19 cellular contexts compared by ENCODE assay signal in the genomic region with DNA sequence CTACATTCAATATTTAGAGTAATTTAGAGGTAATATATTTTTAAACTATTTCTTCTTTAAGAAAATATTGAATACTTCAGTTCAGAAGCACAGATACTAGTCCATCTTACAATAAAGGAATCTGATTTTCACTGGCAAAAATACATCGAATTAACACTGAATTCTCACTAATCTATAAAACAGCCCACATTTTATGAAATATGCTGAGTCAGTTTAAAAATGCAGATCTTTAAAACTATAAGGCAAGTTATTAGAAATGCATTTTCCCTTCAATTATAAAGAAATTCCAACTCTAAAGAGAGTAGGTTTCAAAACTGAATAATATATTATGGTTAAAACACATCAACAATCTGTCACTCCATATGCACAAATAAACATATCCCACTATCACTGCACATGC.
"Had no signal": no experiment of that assay in that cellular context is flagged by ENCODE, and none has a peak within 500 bp of the region (broad histone marks: within the 10 kb centered on the region; RNA-seq: fewer than 3 reads in every experiment).

No MANE protein-coding gene starts in this region.

- H3K27me3 ChIP-seq: adrenal gland, body of pancreas, esophagus muscularis mucosa, foreskin keratinocyte, gastrocnemius medialis, heart left ventricle had no signal

- H3K27ac ChIP-seq: adrenal gland, body of pancreas, esophagus muscularis mucosa, foreskin keratinocyte, gastrocnemius medialis, heart left ventricle, WERI-Rb-1 had no signal

- H3K4me1 ChIP-seq: adrenal gland, body of pancreas, esophagus muscularis mucosa, foreskin keratinocyte, gastrocnemius medialis had no signal

- H3K9me3 ChIP-seq: adrenal gland, body of pancreas, esophagus muscularis mucosa, gastrocnemius medialis, heart left ventricle had no signal

- FAIRE-seq: colon had no signal

- H3K4me3 ChIP-seq: adrenal gland, body of pancreas, esophagus muscularis mucosa, gastrocnemius medialis, heart left ventricle had no signal

- ATAC-seq: gastrocnemius medialis had no signal

- H3K36me3 ChIP-seq: adrenal gland, esophagus muscularis mucosa, gastrocnemius medialis, WERI-Rb-1 had no signal

- DNase-seq: activated CD4-positive, CD25-positive, alpha-beta regulatory T cell treated with anti-CD3 and anti-CD28 coated beads, Interleukin-2, amount 50 U/mL, for 72 hours; activated CD8-positive, alpha-beta memory T cell treated with anti-CD3 and anti-CD28 coated beads, Interleukin-2, amount 50 U/mL, for 4 hours; activated effector memory CD4-positive, alpha-beta T cell treated with anti-CD3 and anti-CD28 coated beads, Interleukin-2, amount 50 U/mL, for 16 hours; activated naive CD8-positive, alpha-beta T cell treated with anti-CD3 and anti-CD28 coated beads, Interleukin-2, amount 50 U/mL, for 24 hours; activated T-cell treated with anti-CD3 and anti-CD28 coated beads, Interleukin-2, amount 50 U/mL, for 1 hour; activated T-cell treated with anti-CD3 and anti-CD28 coated beads, Interleukin-2, amount 50 U/mL, for 48 hours; aorta; cortex of kidney; gastrocnemius medialis; glutamatergic neuron; heart left ventricle; T-helper 17 cell; T1000 had no signal
